Comparison of ENCODE assay signal across 1 cellular context in genomic region chr17:80270836-80271235, GRCh38.
TF ChIP-seq lines count a peak whose summit lies in the region.

No MANE protein-coding gene starts in this region.

TF ChIP-seq in HepG2, 621 proteins besides CTCF, POLR2A, EP300 and RAD21:
- no peak for TF ChIP-seq NFKBIZ (CRISPR knock-in tag; IDR thresholded peaks at IDR 0.05)
- TF ChIP-seq ZNF737 (CRISPR knock-in tag; IDR thresholded peaks at IDR 0.05; ENCODE audit: borderline replicate concordance): no peak
- TF ChIP-seq ZNF556 (CRISPR knock-in tag; IDR thresholded peaks at IDR 0.05; ENCODE audit: borderline replicate concordance): no peak
- no peak for TF ChIP-seq MATR3 (CRISPR knock-in tag; IDR thresholded peaks at IDR 0.05)
- peak; percentile 34; the same call in 1 of the 2 replicates for TF ChIP-seq ZNF75D (CRISPR knock-in tag; IDR thresholded peaks at IDR 0.05; ENCODE audit: borderline replicate concordance)
- TF ChIP-seq SP1 (IDR thresholded peaks at IDR 0.05): no peak
- TF ChIP-seq SP1 (CRISPR knock-in tag; IDR thresholded peaks at IDR 0.05): peak; percentile 23; the same call in 1 of the 2 replicates
- peak; percentile 86 for TF ChIP-seq PBX2 (CRISPR knock-in tag; IDR thresholded peaks at IDR 0.05)
- TF ChIP-seq SP2 (CRISPR knock-in tag; IDR thresholded peaks at IDR 0.05): peak; percentile 85
- peak; percentile 91 for TF ChIP-seq NFYC (CRISPR knock-in tag; IDR thresholded peaks at IDR 0.05)
- TF ChIP-seq NFYB (CRISPR knock-in tag; IDR thresholded peaks at IDR 0.05): peak; percentile 84
TF ChIP-seq in HepG2: peak in this region for 6.
